9 cellular contexts compared by ENCODE assay signal in genomic region chr2:88451647-88452150, GRCh38. TPM values are rescaled to one million over a fixed set of nuclear protein-coding genes. Genes with fewer than 3 reads are reported as not detected.
DNase-seq lines count a peak whose midpoint lies in the region; ATAC-seq, FAIRE-seq and TF ChIP-seq lines count a peak whose summit lies in the region.
"Had no signal": no experiment of that assay in that cellular context is flagged by ENCODE, and none has a peak within 500 bp of the region (broad histone marks: within the 10 kb centered on the region; RNA-seq: fewer than 3 reads in every experiment).

No MANE protein-coding gene starts in this region.

- H3K4me1 ChIP-seq in breast epithelium: peaks cover 0 to 7% of the 10 kb centered on the region in 2 donors

- no peak for TF ChIP-seq POLR2A in breast epithelium (IDR thresholded peaks at IDR 0.05)

- FAIRE-seq in RCC 7860 (lab: Jason Lieb, UNC): no peak

- DNase-seq in NCI-H345 (lab: John Stamatoyannopoulos, UW) (peak; percentile 38), breast epithelium (ENCODE audit: low spot score in 2 of 2) (no peak), osteocyte (ENCODE audit: extremely low spot score, unreplicated experiment) (no peak), hippocampal formation (lab: John Stamatoyannopoulos, UW) (no peak), NCI-H1436 (lab: John Stamatoyannopoulos, UW) (no peak), RCC 7860 (ENCODE audit: low spot score) (no peak)
- DNase-seq: NCI-H226 had no signal

- no peak overlapping the region for H3K27ac Mint-ChIP-seq in osteocyte (ENCODE audit: unreplicated experiment)

- H3K4me1 Mint-ChIP-seq in osteocyte (ENCODE audit: unreplicated experiment): peaks cover 8% of the 10 kb centered on the region

- no peaks in the 10 kb centered on the region for H3K9me3 Mint-ChIP-seq in osteocyte (ENCODE audit: unreplicated experiment)

- H3K4me3 Mint-ChIP-seq in osteocyte (ENCODE audit: unreplicated experiment): peak overlapping the region; percentile 14

- no peaks in the 10 kb centered on the region for H3K36me3 ChIP-seq in breast epithelium

- no peaks in the 10 kb centered on the region for H3K9me3 ChIP-seq in breast epithelium

- intact Hi-C loops in breast epithelium (cut with DNase I; ENCODE audit: low total_unique reads): no loop called here

- H3K27me3 ChIP-seq in breast epithelium: peaks cover 0 to 86% of the 10 kb centered on the region in 2 donors

- peaks cover 61% of the 10 kb centered on the region for H3K27me3 Mint-ChIP-seq in osteocyte (ENCODE audit: unreplicated experiment)

- no peaks in the 10 kb centered on the region for H3K36me3 Mint-ChIP-seq in osteocyte (ENCODE audit: unreplicated experiment)

- H3K27ac ChIP-seq in breast epithelium: no peak overlapping the region

- peak overlapping the region in 2 of 3 donors; percentile 29 to 67 for H3K4me3 ChIP-seq in breast epithelium

- ATAC-seq in GM19463 (IDR thresholded peaks at IDR 0.05; ENCODE audit: unreplicated experiment): peak; percentile 24
- no peak for ATAC-seq in GM19455 (IDR thresholded peaks at IDR 0.05; ENCODE audit: unreplicated experiment)

- TF ChIP-seq CTCF in breast epithelium (IDR thresholded peaks at IDR 0.05): no peak
- TF ChIP-seq CTCF in osteocyte (IDR thresholded peaks at IDR 0.05): no peak

RNA-seq across cellular contexts. Expression of gene FOXI3, which starts 0.8 kb away (rescaled TPM):
- not detected for total RNA-seq in breast epithelium
- total RNA-seq in osteocyte: not detected in 2 replicates
